In the genomic region with DNA sequence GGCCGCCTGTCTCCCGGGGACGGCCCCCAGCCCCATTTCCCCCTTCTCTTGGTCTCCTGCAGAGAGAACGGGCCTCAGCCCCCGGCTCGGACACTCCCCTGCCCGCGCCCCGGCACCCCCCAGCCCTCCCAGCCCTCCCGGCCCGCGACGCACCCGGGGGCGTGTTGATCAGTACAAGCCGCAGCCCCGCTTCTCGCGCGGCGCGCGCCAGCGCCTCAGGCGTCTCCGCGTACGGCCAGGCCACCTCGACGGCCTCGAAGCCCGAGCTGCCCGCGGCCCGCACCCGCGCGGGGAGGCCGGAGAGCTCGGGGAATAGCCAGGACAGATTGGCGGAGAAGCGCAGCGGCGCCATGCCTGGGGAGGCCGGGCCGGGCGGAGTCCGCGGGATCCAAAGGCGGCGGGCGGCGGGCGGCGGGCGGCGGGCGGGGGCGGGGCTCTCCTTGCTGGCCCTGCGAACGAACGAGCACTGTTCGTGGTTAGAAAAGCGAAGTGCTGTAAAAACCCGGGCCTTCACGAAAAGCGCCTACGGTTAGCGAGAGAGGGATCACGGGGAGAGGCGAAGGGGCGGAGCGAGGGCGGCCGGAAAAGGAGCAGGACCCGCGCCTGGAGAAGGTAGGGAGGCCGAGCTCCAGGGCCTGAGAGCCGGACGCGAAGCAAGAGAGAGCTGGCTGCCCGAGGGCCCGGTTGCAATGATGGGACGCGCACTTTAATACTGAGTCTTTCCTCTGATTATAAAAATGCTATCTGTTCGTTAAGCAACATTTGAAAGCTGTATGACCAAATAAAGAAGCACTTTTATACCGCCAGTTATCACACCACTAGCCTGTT, we compare ENCODE assay signal across 8 cellular contexts. TPM values are rescaled to one million over a fixed set of nuclear protein-coding genes. Genes with fewer than 3 reads are reported as not detected.
DNase-seq lines count a peak whose midpoint lies in the region; ATAC-seq, FAIRE-seq and TF ChIP-seq lines count a peak whose summit lies in the region.

A gene with protein sequence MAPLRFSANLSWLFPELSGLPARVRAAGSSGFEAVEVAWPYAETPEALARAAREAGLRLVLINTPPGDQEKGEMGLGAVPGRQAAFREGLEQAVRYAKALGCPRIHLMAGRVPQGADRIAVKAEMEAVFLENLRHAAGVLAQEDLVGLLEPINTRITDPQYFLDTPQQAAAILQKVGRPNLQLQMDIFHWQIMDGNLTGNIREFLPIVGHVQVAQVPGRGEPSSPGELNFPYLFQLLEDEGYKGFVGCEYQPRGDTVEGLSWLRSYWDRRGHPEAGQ (minus strand): TSS at position 490 of the 828 bp plus-strand sequence. CDS start 138 bp downstream, at position 352.

- H3K27me3 ChIP-seq in left ventricle myocardium inferior (ENCODE audit: low read depth) (no peaks in the 10 kb centered on the region), upper lobe of left lung (no peaks in the 10 kb centered on the region)

- peaks cover 38% of the 10 kb centered on the region for H3K27me3 Mint-ChIP-seq in T-helper 1 cell treated with Interleukin-12 subunit alpha and Interleukin-12 subunit beta and Interleukin-4 antibody, amounts not matched to agents 30 μg/mL and 1 μg/mL, for 36 hours (ENCODE audit: low read depth)

- intact Hi-C loops in left ventricle myocardium inferior (cut with micrococcal nuclease), result no loop called here
- intact Hi-C loops in posterior vena cava (cut with DNase I), result no loop called here

- H3K4me3 ChIP-seq in left ventricle myocardium inferior (peak within 1 kb of the TSS; percentile 71), upper lobe of left lung (peak within 1 kb of the TSS; percentile 47 to 74 (median 58))

- H3K27ac Mint-ChIP-seq in T-helper 1 cell treated with Interleukin-12 subunit alpha and Interleukin-12 subunit beta and Interleukin-4 antibody, amounts not matched to agents 30 μg/mL and 1 μg/mL, for 36 hours, result peak within 1 kb of the TSS; percentile 79

- H3K36me3 ChIP-seq in left ventricle myocardium inferior (peaks cover 29% of the 10 kb centered on the region), upper lobe of left lung (peaks cover 5 to 36% (median 32%) of the 10 kb centered on the region in 4 donors)

- 1% methylated on average over 24 to 73 of the region's 87 CpGs for WGBS in upper lobe of left lung, 2 donors

- peak; percentile 63 for DNase-seq in GM12891 (ENCODE audit: insufficient read length, low spot score)
- peak; percentile 73 for DNase-seq in MV-4-11 (lab: John Stamatoyannopoulos, UW)
- DNase-seq in amygdala (lab: John Stamatoyannopoulos, UW), result peak in 55 of 56 donors; percentile 27 to 84 (median 68)
- peak; percentile 85 for DNase-seq in left ventricle myocardium inferior
- DNase-seq in posterior vena cava (ENCODE audit: low spot score), result peak; percentile 93
- peak; percentile 88 to 95 for DNase-seq in upper lobe of left lung

- H3K4me3 Mint-ChIP-seq in T-helper 1 cell treated with Interleukin-12 subunit alpha and Interleukin-12 subunit beta and Interleukin-4 antibody, amounts not matched to agents 30 μg/mL and 1 μg/mL, for 36 hours, result peak within 1 kb of the TSS; percentile 86

- H3K36me3 Mint-ChIP-seq in T-helper 1 cell treated with Interleukin-12 subunit alpha and Interleukin-12 subunit beta and Interleukin-4 antibody, amounts not matched to agents 30 μg/mL and 1 μg/mL, for 36 hours (ENCODE audit: low read depth), result peaks cover 33% of the 10 kb centered on the region

- peaks cover 34% of the 10 kb centered on the region for H3K4me1 ChIP-seq in left ventricle myocardium inferior
- peaks cover 11 to 27% (median 19%) of the 10 kb centered on the region in 4 donors for H3K4me1 ChIP-seq in upper lobe of left lung

- H3K27ac ChIP-seq in left ventricle myocardium inferior (replicated peaks) (peak within 1 kb of the TSS; percentile 93), upper lobe of left lung (peak within 1 kb of the TSS; percentile 87 to 93 (median 88))

- ATAC-seq in upper lobe of left lung (ENCODE audit: low FRiP score in 2 of 2) (peak; percentile 91 to 92), GM18505 (IDR thresholded peaks at IDR 0.05; ENCODE audit: unreplicated experiment) (no peak)

- no peak for TF ChIP-seq CTCF in left ventricle myocardium inferior (IDR thresholded peaks at IDR 0.05; ENCODE audit: borderline replicate concordance)
- no peak for TF ChIP-seq CTCF in upper lobe of left lung (IDR thresholded peaks at IDR 0.05)

- H3K4me1 Mint-ChIP-seq in T-helper 1 cell treated with Interleukin-12 subunit alpha and Interleukin-12 subunit beta and Interleukin-4 antibody, amounts not matched to agents 30 μg/mL and 1 μg/mL, for 36 hours (ENCODE audit: low read depth), result peaks cover 20% of the 10 kb centered on the region

- H3K9me3 ChIP-seq in left ventricle myocardium inferior (replicated peaks), result no peaks in the 10 kb centered on the region
- H3K9me3 ChIP-seq in upper lobe of left lung, result no peaks in the 10 kb centered on the region

- no peaks in the 10 kb centered on the region for H3K9me3 Mint-ChIP-seq in T-helper 1 cell treated with Interleukin-12 subunit alpha and Interleukin-12 subunit beta and Interleukin-4 antibody, amounts not matched to agents 30 μg/mL and 1 μg/mL, for 36 hours

- peak; percentile 13; the same call in 1 of the 2 replicates for TF ChIP-seq POLR2A in GM12891 (IDR thresholded peaks at IDR 0.05; ENCODE audit: low read depth, low read length)
- peak in 2 of 4 donors; percentile 22 to 40 for TF ChIP-seq POLR2A in upper lobe of left lung (IDR thresholded peaks at IDR 0.05)
- no peak for TF ChIP-seq POLR2A in GM18505 (IDR thresholded peaks at IDR 0.05; ENCODE audit: borderline replicate concordance, extremely low read depth, insufficient read depth, insufficient read length)

- peak; percentile 71 for FAIRE-seq in GM12891 (lab: Jason Lieb, UNC)

- no peak for TF ChIP-seq EP300 in upper lobe of left lung (IDR thresholded peaks at IDR 0.05)

TF ChIP-seq in GM12891, 5 proteins besides CTCF, POLR2A, EP300 and RAD21:
- TF ChIP-seq PAX5 (IDR thresholded peaks at IDR 0.05; ENCODE audit: insufficient read depth, low read length, severe bottlenecking) (no peak), SPI1 (IDR thresholded peaks at IDR 0.05; ENCODE audit: low read depth, low read length) (no peak), TAF1 (IDR thresholded peaks at IDR 0.05; ENCODE audit: low read depth, low read length) (no peak), POLR2AphosphoS5 (IDR thresholded peaks at IDR 0.05; ENCODE audit: low read depth, low read length) (0 out of 2 replicates have a peak, but pooled peaks have one; percentile 33)

RNA-seq across cellular contexts. Expression of the gene that starts here (rescaled TPM):
- 7.6 TPM for polyA plus RNA-seq in GM12891 (2012; ENCODE audit: low read depth, missing spikeins)
- total RNA-seq in left ventricle myocardium inferior (22.8 TPM), posterior vena cava (10 to 100 TPM; 27.6 to 28.8 TPM), upper lobe of left lung (100 to 1,000 TPM in 2 of 6 donors, 10 to 100 TPM in 4; 63.3 to 259 (median 68.8) TPM)
